ENCODE assay signal across 16 cellular contexts in genomic region chr1:20399606-20400180, GRCh38.
"Had no signal": no experiment of that assay in that cellular context is flagged by ENCODE, and none has a peak within 500 bp of the region (broad histone marks: within the 10 kb centered on the region; RNA-seq: fewer than 3 reads in every experiment).

No MANE protein-coding gene starts in this region.

- H3K4me3 ChIP-seq: cardiac muscle cell, colonic mucosa, prostate gland, right lobe of liver, upper lobe of left lung had no signal

- H3K27ac ChIP-seq: cardiac muscle cell, colonic mucosa, prostate gland, right lobe of liver, upper lobe of left lung had no signal

- ATAC-seq: right lobe of liver had no signal

- H3K4me3 Mint-ChIP-seq: activated CD4-positive, alpha-beta memory T cell treated with anti-CD3 and anti-CD28 coated beads for 36 hours; activated naive CD8-positive, alpha-beta T cell treated with anti-CD3 and anti-CD28 coated beads, Interleukin-2, amount 10 ng/mL, durations not matched to agents 7 days and 5 days; natural killer cell treated with Interleukin-12 subunit alpha and Interleukin-12 subunit beta and Interleukin-15 and Interleukin-18, amount 100 ng/mL, for 72 hours had no signal

- H3K9me3 Mint-ChIP-seq: natural killer cell treated with Interleukin-12 subunit alpha and Interleukin-12 subunit beta and Interleukin-15 and Interleukin-18, amount 100 ng/mL, for 72 hours had no signal

- H3K36me3 Mint-ChIP-seq: activated CD4-positive, alpha-beta memory T cell treated with anti-CD3 and anti-CD28 coated beads for 36 hours; activated naive CD8-positive, alpha-beta T cell treated with anti-CD3 and anti-CD28 coated beads, Interleukin-2, amount 10 ng/mL, durations not matched to agents 7 days and 5 days had no signal

- DNase-seq: activated CD4-positive, alpha-beta memory T cell treated with anti-CD3 and anti-CD28 coated beads for 36 hours; activated CD8-positive, alpha-beta memory T cell treated with anti-CD3 and anti-CD28 coated beads, Interleukin-2, amount 50 U/mL, for 4 hours; activated naive CD8-positive, alpha-beta T cell treated with anti-CD3 and anti-CD28 coated beads, Interleukin-2, amount 10 ng/mL, durations not matched to agents 7 days and 5 days; aorta; colonic mucosa; effector memory CD4-positive, alpha-beta T cell; erythroblast; hippocampal formation; right lobe of liver; stimulated activated CD4-positive, alpha-beta T cell treated with anti-CD3 and anti-CD28 coated beads, Interleukin-2, amount 100 ng/mL, for 24 hours; stimulated activated naive CD4-positive, alpha-beta T cell; SW 1271 had no signal

- H3K27me3 ChIP-seq: colonic mucosa, right lobe of liver, upper lobe of left lung had no signal

- H3K9me3 ChIP-seq: colonic mucosa, prostate gland, right lobe of liver had no signal

- H3K4me1 Mint-ChIP-seq: activated naive CD8-positive, alpha-beta T cell treated with anti-CD3 and anti-CD28 coated beads, Interleukin-2, amount 10 ng/mL, durations not matched to agents 7 days and 5 days had no signal

- H3K36me3 ChIP-seq: cardiac muscle cell, colonic mucosa, prostate gland, right lobe of liver, upper lobe of left lung had no signal

- H3K27ac Mint-ChIP-seq: activated CD4-positive, alpha-beta memory T cell treated with anti-CD3 and anti-CD28 coated beads for 36 hours; activated naive CD8-positive, alpha-beta T cell treated with anti-CD3 and anti-CD28 coated beads, Interleukin-2, amount 10 ng/mL, durations not matched to agents 7 days and 5 days; natural killer cell treated with Interleukin-12 subunit alpha and Interleukin-12 subunit beta and Interleukin-15 and Interleukin-18, amount 100 ng/mL, for 72 hours had no signal

- H3K4me1 ChIP-seq: colonic mucosa, prostate gland, right lobe of liver, upper lobe of left lung had no signal
